ENCODE assay signal across 1 cellular context in the genomic region with DNA sequence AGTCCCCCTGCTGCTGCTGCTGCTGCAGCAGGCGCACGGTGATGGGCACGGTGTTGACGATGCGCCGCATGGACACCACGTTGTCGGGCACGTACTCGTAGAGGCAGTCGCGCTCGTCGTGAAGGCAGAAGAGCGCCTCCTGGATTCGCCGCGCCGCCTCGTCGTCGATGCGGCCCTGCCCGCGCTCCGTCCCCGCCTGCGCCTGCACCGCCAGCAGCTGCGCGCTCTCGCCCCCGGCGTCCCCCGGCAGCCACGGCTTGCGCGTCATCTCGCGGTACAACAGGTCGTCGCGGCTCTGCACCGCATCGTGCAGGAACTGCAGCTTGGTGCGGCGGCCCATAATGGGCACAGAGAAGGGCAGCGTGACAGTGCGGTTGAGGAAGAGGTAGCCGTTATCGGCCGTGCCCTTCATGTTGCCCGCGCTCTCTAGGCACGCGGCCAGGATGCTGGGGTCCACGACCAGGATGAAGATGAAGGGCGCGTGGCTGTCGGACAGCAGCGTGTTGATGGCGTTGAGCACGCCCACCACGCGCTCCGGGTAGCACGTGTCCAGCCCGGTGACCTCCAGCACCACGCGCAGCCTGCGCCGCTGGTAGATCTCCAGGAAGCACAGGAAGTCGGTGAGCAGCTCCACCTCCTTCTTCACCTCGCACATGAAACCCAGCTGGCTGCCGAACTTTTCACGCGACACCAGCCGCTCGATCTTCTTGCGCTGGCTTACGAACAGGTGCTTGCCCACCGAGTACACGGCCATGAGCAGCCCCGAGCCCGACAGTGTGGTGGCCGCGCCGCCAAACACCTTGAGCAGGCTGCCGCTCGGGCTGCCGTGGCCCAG.
TF ChIP-seq lines count a peak whose summit lies in the region.

No MANE protein-coding gene starts in this region.

TF ChIP-seq in H1, 55 proteins besides CTCF, POLR2A, EP300 and RAD21:
- peak; percentile 15 for TF ChIP-seq RNF2 (IDR thresholded peaks at IDR 0.05; ENCODE audit: borderline replicate concordance, low read depth, low read length, missing control alignments, poor library complexity, severe bottlenecking)
- peak; percentile 86 for TF ChIP-seq CREB1 (IDR thresholded peaks at IDR 0.05)
- TF ChIP-seq, protein P1, sequence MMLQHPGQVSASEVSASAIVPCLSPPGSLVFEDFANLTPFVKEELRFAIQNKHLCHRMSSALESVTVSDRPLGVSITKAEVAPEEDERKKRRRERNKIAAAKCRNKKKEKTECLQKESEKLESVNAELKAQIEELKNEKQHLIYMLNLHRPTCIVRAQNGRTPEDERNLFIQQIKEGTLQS (IDR thresholded peaks at IDR 0.05; ENCODE audit: insufficient read depth, low read depth, low read length) = no peak
- TF ChIP-seq TBP (IDR thresholded peaks at IDR 0.05; ENCODE audit: low read depth, low read length) = no peak
- peak in 1 of 2 experiments; percentile 34; a peak in 1 of 4 replicates for TF ChIP-seq HDAC2 (IDR thresholded peaks at IDR 0.05; ENCODE audit: borderline replicate concordance in 1 of 2, low read depth in 2 of 2, low read length in 2 of 2)
- TF ChIP-seq, protein P2, sequence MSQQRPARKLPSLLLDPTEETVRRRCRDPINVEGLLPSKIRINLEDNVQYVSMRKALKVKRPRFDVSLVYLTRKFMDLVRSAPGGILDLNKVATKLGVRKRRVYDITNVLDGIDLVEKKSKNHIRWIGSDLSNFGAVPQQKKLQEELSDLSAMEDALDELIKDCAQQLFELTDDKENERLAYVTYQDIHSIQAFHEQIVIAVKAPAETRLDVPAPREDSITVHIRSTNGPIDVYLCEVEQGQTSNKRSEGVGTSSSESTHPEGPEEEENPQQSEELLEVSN (IDR thresholded peaks at IDR 0.05) = peak; percentile 93
- TF ChIP-seq RBBP5 (IDR thresholded peaks at IDR 0.05; ENCODE audit: borderline replicate concordance, low read depth, low read length) = 0 out of 2 replicates have a peak, but pooled peaks have one; percentile 48
- TF ChIP-seq, protein P3, sequence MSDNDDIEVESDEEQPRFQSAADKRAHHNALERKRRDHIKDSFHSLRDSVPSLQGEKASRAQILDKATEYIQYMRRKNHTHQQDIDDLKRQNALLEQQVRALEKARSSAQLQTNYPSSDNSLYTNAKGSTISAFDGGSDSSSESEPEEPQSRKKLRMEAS (IDR thresholded peaks at IDR 0.05) = peak; percentile 92
- no peak for TF ChIP-seq CEBPB (IDR thresholded peaks at IDR 0.05; ENCODE audit: low read depth, low read length)
- TF ChIP-seq SRF (IDR thresholded peaks at IDR 0.05; ENCODE audit: low read depth, low read length) = 0 out of 2 replicates have a peak, but pooled peaks have one; percentile 21
- TF ChIP-seq EZH2 (IDR thresholded peaks at IDR 0.05; ENCODE audit: low read depth, low read length, severe bottlenecking) = peak; percentile 29
- TF ChIP-seq CBX8 (IDR thresholded peaks at IDR 0.05; ENCODE audit: borderline replicate concordance, low read depth, low read length) = no peak
- TF ChIP-seq FOSL1 (IDR thresholded peaks at IDR 0.05; ENCODE audit: insufficient read depth, low read depth, low read length) = no peak
- peak; percentile 71 for TF ChIP-seq CHD2 (IDR thresholded peaks at IDR 0.05; ENCODE audit: low read length)
- TF ChIP-seq JUND (IDR thresholded peaks at IDR 0.05; ENCODE audit: low read length) = no peak
- 0 out of 2 replicates have a peak, but pooled peaks have one; percentile 10 for TF ChIP-seq EGR1 (IDR thresholded peaks at IDR 0.05; ENCODE audit: borderline replicate concordance, low read depth, low read length)
- no peak for TF ChIP-seq GABPA (IDR thresholded peaks at IDR 0.05; ENCODE audit: borderline replicate concordance, insufficient read depth, low read length)
